1 cellular context compared by ENCODE assay signal in genomic region chr2:98795903-98796676, GRCh38.
TF ChIP-seq lines count a peak whose summit lies in the region.

No MANE protein-coding gene starts in this region.

TF ChIP-seq in HepG2, 621 proteins besides CTCF, POLR2A, EP300 and RAD21 (continued from another document and continues in another):
- TF ChIP-seq ZFP91 (CRISPR knock-in tag; IDR thresholded peaks at IDR 0.05; ENCODE audit: borderline replicate concordance) (peak; percentile 89; the same call in 1 of the 2 replicates), ZNF44 (CRISPR knock-in tag; IDR thresholded peaks at IDR 0.05) (peak; percentile 27; the same call in 1 of the 2 replicates), ZNF232 (CRISPR knock-in tag; IDR thresholded peaks at IDR 0.05; ENCODE audit: borderline replicate concordance) (peak; percentile 76; the same call in 1 of the 2 replicates), SOX6 (IDR thresholded peaks at IDR 0.05) (no peak), SOX6 (CRISPR knock-in tag; IDR thresholded peaks at IDR 0.05) (peak; percentile 99), MIER2 (CRISPR knock-in tag; IDR thresholded peaks at IDR 0.05) (peak; percentile 86), SMAD3 (CRISPR knock-in tag; IDR thresholded peaks at IDR 0.05) (peak; percentile 99), ZNF501 (CRISPR knock-in tag; IDR thresholded peaks at IDR 0.05) (peak; percentile 97), KDM2A (CRISPR knock-in tag; IDR thresholded peaks at IDR 0.05; ENCODE audit: borderline replicate concordance, low read depth) (peak; percentile 77; the same call in 1 of the 2 replicates), ZNF766 (CRISPR knock-in tag; IDR thresholded peaks at IDR 0.05; ENCODE audit: borderline replicate concordance) (0 out of 2 replicates have a peak, but pooled peaks have one; percentile 71), SNAPC2 (CRISPR knock-in tag; IDR thresholded peaks at IDR 0.05) (peak; percentile 97), STAT6 (CRISPR knock-in tag; IDR thresholded peaks at IDR 0.05; ENCODE audit: borderline replicate concordance) (peak; percentile 88), PAX8 (CRISPR knock-in tag; IDR thresholded peaks at IDR 0.05; ENCODE audit: borderline replicate concordance) (no peak), ZNF576 (CRISPR knock-in tag; IDR thresholded peaks at IDR 0.05) (no peak), RXRB (CRISPR knock-in tag; IDR thresholded peaks at IDR 0.05; ENCODE audit: borderline replicate concordance) (peak; percentile 91), GLI4 (CRISPR knock-in tag; IDR thresholded peaks at IDR 0.05; ENCODE audit: borderline replicate concordance) (0 out of 2 replicates have a peak, but pooled peaks have one; percentile 19), TRAFD1 (CRISPR knock-in tag; IDR thresholded peaks at IDR 0.05; ENCODE audit: borderline replicate concordance) (0 out of 2 replicates have a peak, but pooled peaks have one; percentile 30), ATM (IDR thresholded peaks at IDR 0.05; ENCODE audit: borderline replicate concordance) (no peak), ZNF331 (CRISPR knock-in tag; IDR thresholded peaks at IDR 0.05) (peak; percentile 83), HINFP (CRISPR knock-in tag; IDR thresholded peaks at IDR 0.05; ENCODE audit: low read depth) (no peak; the same call in 1 of the 2 replicates), ZNF337 (CRISPR knock-in tag; IDR thresholded peaks at IDR 0.05; ENCODE audit: borderline replicate concordance, low read depth) (peak; percentile 71; the same call in 1 of the 2 replicates), MXD3 (CRISPR knock-in tag; IDR thresholded peaks at IDR 0.05) (no peak), CREB3 (CRISPR knock-in tag; IDR thresholded peaks at IDR 0.05) (0 out of 2 replicates have a peak, but pooled peaks have one; percentile 25), ZNF318 (CRISPR knock-in tag; IDR thresholded peaks at IDR 0.05) (no peak), CBX5 (CRISPR knock-in tag; IDR thresholded peaks at IDR 0.05; ENCODE audit: borderline replicate concordance) (peak; percentile 92; the same call in 1 of the 2 replicates), ZNF12 (CRISPR knock-in tag; IDR thresholded peaks at IDR 0.05) (peak; percentile 79), MEIS2 (CRISPR knock-in tag; IDR thresholded peaks at IDR 0.05) (peak; percentile 84), ZBTB42 (CRISPR knock-in tag; IDR thresholded peaks at IDR 0.05) (0 out of 2 replicates have a peak, but pooled peaks have one; percentile 77), NRL (CRISPR knock-in tag; IDR thresholded peaks at IDR 0.05; ENCODE audit: borderline replicate concordance) (peak; percentile 70; the same call in 1 of the 2 replicates), ZFP90 (CRISPR knock-in tag; IDR thresholded peaks at IDR 0.05; ENCODE audit: borderline replicate concordance) (peak; percentile 64; the same call in 1 of the 2 replicates), ZKSCAN5 (CRISPR knock-in tag; IDR thresholded peaks at IDR 0.05) (no peak), ZNF781 (CRISPR knock-in tag; IDR thresholded peaks at IDR 0.05; ENCODE audit: borderline replicate concordance, not compliant biosample characterization) (peak; percentile 20), ZNF549 (CRISPR knock-in tag; IDR thresholded peaks at IDR 0.05) (no peak), ZNF225 (CRISPR knock-in tag; IDR thresholded peaks at IDR 0.05) (peak; percentile 47; the same call in 1 of the 2 replicates), YY1 (IDR thresholded peaks at IDR 0.05; ENCODE audit: insufficient read depth, insufficient replicate concordance, low read depth, low read length) (peak; percentile 85), MYNN (CRISPR knock-in tag; IDR thresholded peaks at IDR 0.05; ENCODE audit: low read depth) (peak; percentile 78; the same call in 1 of the 2 replicates), ZNF556 (CRISPR knock-in tag; IDR thresholded peaks at IDR 0.05; ENCODE audit: borderline replicate concordance) (peak; percentile 84; the same call in 1 of the 2 replicates), NR2F1 (CRISPR knock-in tag; IDR thresholded peaks at IDR 0.05) (peak; percentile 75 to 86; a peak in 3 of 4 replicates), CREBL2 (CRISPR knock-in tag; IDR thresholded peaks at IDR 0.05; ENCODE audit: borderline replicate concordance) (no peak; the same call in 1 of the 2 replicates), TFDP1 (CRISPR knock-in tag; IDR thresholded peaks at IDR 0.05; ENCODE audit: borderline replicate concordance) (peak; percentile 68), ZNF546 (CRISPR knock-in tag; conservative IDR thresholded peaks at IDR 0.05) (no peak), MIXL1 (CRISPR knock-in tag; IDR thresholded peaks at IDR 0.05) (peak; percentile 68; the same call in 1 of the 2 replicates)
